Comparison of ENCODE assay signal across 17 cellular contexts in the genomic region with DNA sequence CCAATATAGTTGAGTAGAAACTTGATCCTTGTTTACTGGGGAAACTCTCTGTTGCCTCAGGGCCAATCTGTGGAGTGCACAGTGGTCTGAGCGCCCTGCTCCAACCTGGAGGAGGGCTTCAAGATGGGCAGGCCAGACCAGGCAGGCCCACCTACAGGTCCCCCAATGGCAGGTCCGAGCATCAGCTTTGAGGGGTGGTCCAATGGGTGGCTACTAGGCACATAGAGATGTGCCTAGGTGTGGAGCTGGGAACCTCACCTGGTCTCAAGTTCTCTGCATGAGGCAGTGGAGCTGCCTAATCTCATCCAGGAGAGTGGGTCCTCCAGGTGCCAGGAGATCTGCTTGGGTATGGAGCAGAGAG.
DNase-seq lines count a peak whose midpoint lies in the region; ATAC-seq lines count a peak whose summit lies in the region.
"Had no signal": no experiment of that assay in that cellular context is flagged by ENCODE, and none has a peak within 500 bp of the region (broad histone marks: within the 10 kb centered on the region; RNA-seq: fewer than 3 reads in every experiment).

No MANE protein-coding gene starts in this region.

- no peak overlapping the region for H3K4me3 Mint-ChIP-seq in activated naive CD8-positive, alpha-beta T cell treated with anti-CD3 and anti-CD28 coated beads, Interleukin-2, amount 50 U/mL, for 24 hours
- no peak overlapping the region for H3K4me3 Mint-ChIP-seq in activated naive CD8-positive, alpha-beta T cell treated with anti-CD3 and anti-CD28 coated beads for 36 hours
- H3K4me3 Mint-ChIP-seq: CD14-positive monocyte; CD4-positive, alpha-beta memory T cell; GM23338; HFFc6 had no signal

- DNase-seq in activated naive CD8-positive, alpha-beta T cell treated with anti-CD3 and anti-CD28 coated beads, Interleukin-2, amount 50 U/mL, for 24 hours = no peak
- DNase-seq in activated naive CD8-positive, alpha-beta T cell treated with anti-CD3 and anti-CD28 coated beads for 36 hours = no peak
- DNase-seq in right cardiac atrium = no peak
- no peak for DNase-seq in cardiac septum (ENCODE audit: low spot score)
- DNase-seq in sciatic nerve (ENCODE audit: low spot score) = no peak
- DNase-seq in aorta = no peak
- no peak for DNase-seq in COLO829 (ENCODE audit: low spot score)
- DNase-seq in AG20443 (ENCODE audit: low spot score) = no peak
- DNase-seq: DMS79 treated with DMSO at 0.1 percent for 48 hours had no signal

- peaks cover 0 to 1% of the 10 kb centered on the region in 2 donors for H3K36me3 ChIP-seq in aorta (ENCODE audit: control insufficient read depth in 1 of 2, insufficient read depth in 2 of 2, low read length in 1 of 2)

- H3K27ac Mint-ChIP-seq in activated naive CD8-positive, alpha-beta T cell treated with anti-CD3 and anti-CD28 coated beads, Interleukin-2, amount 50 U/mL, for 24 hours = no peak overlapping the region
- H3K27ac Mint-ChIP-seq in activated naive CD8-positive, alpha-beta T cell treated with anti-CD3 and anti-CD28 coated beads for 36 hours = no peak overlapping the region
- H3K27ac Mint-ChIP-seq: CD14-positive monocyte; CD4-positive, alpha-beta memory T cell; GM23338; HFFc6 had no signal

- no peaks in the 10 kb centered on the region for H3K9me3 Mint-ChIP-seq in activated naive CD8-positive, alpha-beta T cell treated with anti-CD3 and anti-CD28 coated beads, Interleukin-2, amount 50 U/mL, for 24 hours
- H3K9me3 Mint-ChIP-seq in activated naive CD8-positive, alpha-beta T cell treated with anti-CD3 and anti-CD28 coated beads for 36 hours = no peaks in the 10 kb centered on the region
- H3K9me3 Mint-ChIP-seq: CD4-positive, alpha-beta memory T cell; GM23338; HFFc6 had no signal

- H3K4me3 ChIP-seq in right cardiac atrium (ENCODE audit: low read length) (no peak overlapping the region), aorta (ENCODE audit: low read length in 2 of 2) (no peak overlapping the region)
- H3K4me3 ChIP-seq: A549, BLaER1, GM12878, GM23338 had no signal

- no peaks in the 10 kb centered on the region for H3K27me3 ChIP-seq in right cardiac atrium (ENCODE audit: control insufficient read depth, insufficient read depth)
- no peaks in the 10 kb centered on the region for H3K27me3 ChIP-seq in aorta (ENCODE audit: control insufficient read depth in 1 of 2, insufficient read depth in 2 of 2, low read length in 1 of 2)
- H3K27me3 ChIP-seq: BLaER1 had no signal

- H3K36me3 Mint-ChIP-seq in activated naive CD8-positive, alpha-beta T cell treated with anti-CD3 and anti-CD28 coated beads, Interleukin-2, amount 50 U/mL, for 24 hours (ENCODE audit: low read depth) = peaks cover 1% of the 10 kb centered on the region
- H3K36me3 Mint-ChIP-seq in activated naive CD8-positive, alpha-beta T cell treated with anti-CD3 and anti-CD28 coated beads for 36 hours = peaks cover 1% of the 10 kb centered on the region
- H3K36me3 Mint-ChIP-seq: CD4-positive, alpha-beta memory T cell had no signal

- H3K27me3 Mint-ChIP-seq in activated naive CD8-positive, alpha-beta T cell treated with anti-CD3 and anti-CD28 coated beads, Interleukin-2, amount 50 U/mL, for 24 hours = no peaks in the 10 kb centered on the region
- peaks cover 3% of the 10 kb centered on the region for H3K27me3 Mint-ChIP-seq in activated naive CD8-positive, alpha-beta T cell treated with anti-CD3 and anti-CD28 coated beads for 36 hours
- H3K27me3 Mint-ChIP-seq: CD4-positive, alpha-beta memory T cell had no signal

- peak; percentile 10 for ATAC-seq in activated naive CD8-positive, alpha-beta T cell treated with anti-CD3 and anti-CD28 coated beads, Interleukin-2, amount 50 U/mL, for 24 hours
- ATAC-seq in right cardiac atrium (peak; percentile 30 to 32), sciatic nerve (peak; percentile 16), aorta (ENCODE audit: low FRiP score) (peak; percentile 15)

- H3K4me1 ChIP-seq in right cardiac atrium (ENCODE audit: control insufficient read depth, insufficient read depth, low read length) (peaks cover 11% of the 10 kb centered on the region), aorta (ENCODE audit: control insufficient read depth in 1 of 2, insufficient read depth in 2 of 2, low read length in 2 of 2) (peaks cover 0 to 2% of the 10 kb centered on the region in 2 donors)
- H3K4me1 ChIP-seq: A549 had no signal

- intact Hi-C loops in right cardiac atrium (cut with DNase I) (no loop called here), cardiac septum (cut with DNase I) (no loop called here), sciatic nerve (cut with DNase I) (no loop called here), aorta (cut with DNase I) (no loop called here)

- H3K9me3 ChIP-seq in right cardiac atrium (ENCODE audit: control insufficient read depth, low read length) (no peaks in the 10 kb centered on the region), aorta (ENCODE audit: control insufficient read depth, low read length) (no peaks in the 10 kb centered on the region)
- H3K9me3 ChIP-seq: A549 had no signal

- whole genome bisulfite sequencing in right cardiac atrium = 99% methylated on average over 2 of the region's 2 CpGs
- 95% methylated on average over 2 of the region's 2 CpGs for WGBS in aorta, 2 donors

- H3K27ac ChIP-seq in right cardiac atrium (ENCODE audit: low read length) (no peak overlapping the region), aorta (ENCODE audit: low read depth in 1 of 2, low read length in 2 of 2) (no peak overlapping the region)
- H3K27ac ChIP-seq: 22Rv1, A549, BLaER1 had no signal

- H3K4me1 Mint-ChIP-seq in activated naive CD8-positive, alpha-beta T cell treated with anti-CD3 and anti-CD28 coated beads, Interleukin-2, amount 50 U/mL, for 24 hours = peaks cover 7% of the 10 kb centered on the region
- H3K4me1 Mint-ChIP-seq in activated naive CD8-positive, alpha-beta T cell treated with anti-CD3 and anti-CD28 coated beads for 36 hours = peaks cover 7% of the 10 kb centered on the region
